ENCODE assay signal across 12 cellular contexts in genomic region chr19:40842997-40843652, GRCh38. TPM values are rescaled to one million over a fixed set of nuclear protein-coding genes. Genes with fewer than 3 reads are reported as not detected.
A peak's percentile ranks its signal among the peaks of the same experiment; 100 is the strongest.
DNase-seq lines count a peak whose midpoint lies in the region; ATAC-seq and TF ChIP-seq lines count a peak whose summit lies in the region.
"Not testable (repeated sequence)": the region's sequence is repeated elsewhere in the genome, so short reads cannot be mapped to it uniquely, and the experiment has no call there.
"Had no signal": no experiment of that assay in that cellular context is flagged by ENCODE, and none has a peak within 500 bp of the region (broad histone marks: within the 10 kb centered on the region; RNA-seq: fewer than 3 reads in every experiment).

No MANE protein-coding gene starts in this region.

- H3K36me3 Mint-ChIP-seq in activated CD4-positive, alpha-beta memory T cell treated with anti-CD3 and anti-CD28 coated beads, Interleukin-2, amount 10 ng/mL, durations not matched to agents 7 days and 5 days (ENCODE audit: low read depth); activated naive CD8-positive, alpha-beta T cell treated with anti-CD3 and anti-CD28 coated beads, Interleukin-2, amount 10 ng/mL, durations not matched to agents 7 days and 5 days; naive thymus-derived CD4-positive, alpha-beta T cell; stimulated activated memory B cell treated with anti-CD40 and anti-IgM and Interleukin-4, amounts not matched to agents 10 μg/mL and 1 μg/mL and 100 μg/mL, for 72 hours: not testable (repeated sequence)

- not testable (repeated sequence) for H3F3A ChIP-seq in DOHH2 (ENCODE audit: control insufficient read depth, insufficient read depth); MM.1S (ENCODE audit: insufficient read depth, low read length)

- H3K27me3 Mint-ChIP-seq in activated CD4-positive, alpha-beta memory T cell treated with anti-CD3 and anti-CD28 coated beads, Interleukin-2, amount 10 ng/mL, durations not matched to agents 7 days and 5 days: peaks cover 29% of the 10 kb centered on the region
- peaks cover 40% of the 10 kb centered on the region for H3K27me3 Mint-ChIP-seq in activated naive CD8-positive, alpha-beta T cell treated with anti-CD3 and anti-CD28 coated beads, Interleukin-2, amount 10 ng/mL, durations not matched to agents 7 days and 5 days
- peaks cover 0 to 54% (median 11%) of the 10 kb centered on the region in 5 donors for H3K27me3 Mint-ChIP-seq in naive thymus-derived CD4-positive, alpha-beta T cell
- H3K27me3 Mint-ChIP-seq in stimulated activated memory B cell treated with anti-CD40 and anti-IgM and Interleukin-4, amounts not matched to agents 10 μg/mL and 1 μg/mL and 100 μg/mL, for 72 hours: peaks cover 26% of the 10 kb centered on the region

- POLR2A ChIA-PET in activated CD4-positive, alpha-beta memory T cell treated with anti-CD3 and anti-CD28 coated beads, Interleukin-2, amount 10 ng/mL, durations not matched to agents 7 days and 5 days (lab: Charles Lee): not testable (repeated sequence)
- POLR2A ChIA-PET in activated naive CD8-positive, alpha-beta T cell treated with anti-CD3 and anti-CD28 coated beads, Interleukin-2, amount 10 ng/mL, durations not matched to agents 7 days and 5 days (lab: Charles Lee): interaction anchor here (0.9 to 1.3 kb wide), 2 partner anchors 11 to 32 kb away, joined by 3 to 6 read pairs; no protein-coding TSS in a partner anchor
- POLR2A ChIA-PET in naive thymus-derived CD4-positive, alpha-beta T cell (lab: Charles Lee): interaction anchor here (1.0 kb wide), 1 partner anchor 16 kb away, joined by 4 read pairs; no protein-coding TSS in a partner anchor

- TF ChIP-seq CTCF in DOHH2 (IDR thresholded peaks at IDR 0.05; ENCODE audit: low read depth, low read length, poor library complexity, severe bottlenecking); MM.1S (IDR thresholded peaks at IDR 0.05; ENCODE audit: low read length): not testable (repeated sequence)

- not testable (repeated sequence) for H3K9ac ChIP-seq in MM.1S (ENCODE audit: low read length)

- not testable (repeated sequence) for H4K20me1 ChIP-seq in DOHH2 (ENCODE audit: control insufficient read depth, insufficient read depth, low read depth, low read length); MM.1S (ENCODE audit: insufficient read depth, low read length)

- H2AFZ ChIP-seq in MM.1S (ENCODE audit: low read length): not testable (repeated sequence)

- ATAC-seq in activated naive CD8-positive, alpha-beta T cell treated with anti-CD3 and anti-CD28 coated beads, Interleukin-2, amount 10 ng/mL, durations not matched to agents 7 days and 5 days (ENCODE audit: low read depth): peak; percentile 31
- ATAC-seq in Right ventricle myocardium superior (ENCODE audit: poor library complexity): peak; percentile 49
- ATAC-seq in naive thymus-derived CD4-positive, alpha-beta T cell: peak; percentile 16
- ATAC-seq in stimulated activated memory B cell treated with anti-CD40 and anti-IgM and Interleukin-4, amounts not matched to agents 10 μg/mL and 1 μg/mL and 100 μg/mL, for 72 hours: not testable (repeated sequence)

- H3K4me2 ChIP-seq in DOHH2 (ENCODE audit: low read length): peak overlapping the region; percentile 52
- H3K4me2 ChIP-seq in MM.1S (ENCODE audit: low read depth, low read length): peak overlapping the region; percentile 49; the same call in 1 of the 2 replicates

- peak overlapping the region; percentile 58 for H3K27ac Mint-ChIP-seq in activated CD4-positive, alpha-beta memory T cell treated with anti-CD3 and anti-CD28 coated beads, Interleukin-2, amount 10 ng/mL, durations not matched to agents 7 days and 5 days
- H3K27ac Mint-ChIP-seq in activated naive CD8-positive, alpha-beta T cell treated with anti-CD3 and anti-CD28 coated beads, Interleukin-2, amount 10 ng/mL, durations not matched to agents 7 days and 5 days: peak overlapping the region; percentile 87
- H3K27ac Mint-ChIP-seq in naive thymus-derived CD4-positive, alpha-beta T cell: peak overlapping the region; percentile 77 to 98 (median 87)
- peak overlapping the region; percentile 31 for H3K27ac Mint-ChIP-seq in stimulated activated memory B cell treated with anti-CD40 and anti-IgM and Interleukin-4, amounts not matched to agents 10 μg/mL and 1 μg/mL and 100 μg/mL, for 72 hours

- DNase-seq in MM.1S; activated CD4-positive, alpha-beta memory T cell treated with anti-CD3 and anti-CD28 coated beads, Interleukin-2, amount 10 ng/mL, durations not matched to agents 7 days and 5 days; activated naive CD8-positive, alpha-beta T cell treated with anti-CD3 and anti-CD28 coated beads, Interleukin-2, amount 10 ng/mL, durations not matched to agents 7 days and 5 days; Right ventricle myocardium superior: not testable (repeated sequence)
- DNase-seq in naive thymus-derived CD4-positive, alpha-beta T cell: peak in 2 of 9 donors; percentile 20 to 22

- peaks cover 27% of the 10 kb centered on the region for H3K4me1 Mint-ChIP-seq in activated CD4-positive, alpha-beta memory T cell treated with anti-CD3 and anti-CD28 coated beads, Interleukin-2, amount 10 ng/mL, durations not matched to agents 7 days and 5 days
- peaks cover 25% of the 10 kb centered on the region for H3K4me1 Mint-ChIP-seq in activated naive CD8-positive, alpha-beta T cell treated with anti-CD3 and anti-CD28 coated beads, Interleukin-2, amount 10 ng/mL, durations not matched to agents 7 days and 5 days
- H3K4me1 Mint-ChIP-seq in naive thymus-derived CD4-positive, alpha-beta T cell: peaks cover 14 to 37% (median 22%) of the 10 kb centered on the region in 7 donors
- H3K4me1 Mint-ChIP-seq in stimulated activated memory B cell treated with anti-CD40 and anti-IgM and Interleukin-4, amounts not matched to agents 10 μg/mL and 1 μg/mL and 100 μg/mL, for 72 hours: not testable (repeated sequence)

- H3K4me3 Mint-ChIP-seq in activated CD4-positive, alpha-beta memory T cell treated with anti-CD3 and anti-CD28 coated beads, Interleukin-2, amount 10 ng/mL, durations not matched to agents 7 days and 5 days: peak overlapping the region; percentile 60
- peak overlapping the region; percentile 62 for H3K4me3 Mint-ChIP-seq in activated naive CD8-positive, alpha-beta T cell treated with anti-CD3 and anti-CD28 coated beads, Interleukin-2, amount 10 ng/mL, durations not matched to agents 7 days and 5 days
- peak overlapping the region; percentile 63 to 87 (median 77) for H3K4me3 Mint-ChIP-seq in naive thymus-derived CD4-positive, alpha-beta T cell
- H3K4me3 Mint-ChIP-seq in stimulated activated memory B cell treated with anti-CD40 and anti-IgM and Interleukin-4, amounts not matched to agents 10 μg/mL and 1 μg/mL and 100 μg/mL, for 72 hours: peak overlapping the region; percentile 75

- H3K9me2 ChIP-seq in DOHH2 (replicated peaks; ENCODE audit: control insufficient read depth, low read length); MM.1S (replicated peaks; ENCODE audit: insufficient read depth, low read length): not testable (repeated sequence)

- H3K9me3 Mint-ChIP-seq in activated CD4-positive, alpha-beta memory T cell treated with anti-CD3 and anti-CD28 coated beads, Interleukin-2, amount 10 ng/mL, durations not matched to agents 7 days and 5 days; activated naive CD8-positive, alpha-beta T cell treated with anti-CD3 and anti-CD28 coated beads, Interleukin-2, amount 10 ng/mL, durations not matched to agents 7 days and 5 days; naive thymus-derived CD4-positive, alpha-beta T cell; stimulated activated memory B cell treated with anti-CD40 and anti-IgM and Interleukin-4, amounts not matched to agents 10 μg/mL and 1 μg/mL and 100 μg/mL, for 72 hours: not testable (repeated sequence)

- not testable (repeated sequence) for H3K9me3 ChIP-seq in DOHH2 (ENCODE audit: control insufficient read depth, insufficient read depth, low read length); MM.1S (replicated peaks; ENCODE audit: insufficient read depth, low read length); naive thymus-derived CD4-positive, alpha-beta T cell (ENCODE audit: control insufficient read depth in 2 of 3, low read length in 3 of 3)

- H3K4me3 ChIP-seq in DOHH2 (ENCODE audit: low read length) (peak overlapping the region; percentile 52), MM.1S (ENCODE audit: low read length) (peak overlapping the region; percentile 34; the same call in 1 of the 2 replicates)
- peak overlapping the region; percentile 47 for H3K4me3 ChIP-seq in naive thymus-derived CD4-positive, alpha-beta T cell (ENCODE audit: low read length)

- CTCF ChIA-PET in activated CD4-positive, alpha-beta memory T cell treated with anti-CD3 and anti-CD28 coated beads, Interleukin-2, amount 10 ng/mL, durations not matched to agents 7 days and 5 days (lab: Charles Lee); naive thymus-derived CD4-positive, alpha-beta T cell (lab: Charles Lee): not testable (repeated sequence)

- not testable (repeated sequence) for H3K27ac ChIP-seq in DOHH2 (ENCODE audit: low read depth, low read length); MM.1S (ENCODE audit: low read length)
- peak overlapping the region; percentile 34 for H3K27ac ChIP-seq in naive thymus-derived CD4-positive, alpha-beta T cell (ENCODE audit: low read depth, low read length)

- intact Hi-C loops in Right ventricle myocardium superior (cut with DNase I); naive thymus-derived CD4-positive, alpha-beta T cell (cut with micrococcal nuclease): not testable (repeated sequence)

- H3K79me2 ChIP-seq in DOHH2 (ENCODE audit: control insufficient read depth, low read length); MM.1S (ENCODE audit: low read length): not testable (repeated sequence)

- not testable (repeated sequence) for H3K36me3 ChIP-seq in DOHH2 (ENCODE audit: control insufficient read depth, low read length); MM.1S (replicated peaks; ENCODE audit: insufficient read depth, low read length); naive thymus-derived CD4-positive, alpha-beta T cell (ENCODE audit: control insufficient read depth in 2 of 3, insufficient read depth in 3 of 3, low read length in 3 of 3)

- not testable (repeated sequence) for H3K27me3 ChIP-seq in DOHH2 (ENCODE audit: control insufficient read depth, low read length); naive thymus-derived CD4-positive, alpha-beta T cell (ENCODE audit: control insufficient read depth in 2 of 2, insufficient read depth in 2 of 2, low read length in 2 of 2)
- H3K27me3 ChIP-seq in MM.1S (replicated peaks; ENCODE audit: insufficient read depth, low read length): peaks cover 26% of the 10 kb centered on the region

- H3K4me1 ChIP-seq in DOHH2 (ENCODE audit: control insufficient read depth, low read length); MM.1S (ENCODE audit: low read length); naive thymus-derived CD4-positive, alpha-beta T cell (ENCODE audit: control insufficient read depth in 2 of 2, insufficient read depth in 2 of 2, low read length in 2 of 2): not testable (repeated sequence)

RNA-seq across cellular contexts. Expression of gene CYP2A6, which starts 7.1 kb away (rescaled TPM):
- total RNA-seq in activated CD4-positive, alpha-beta memory T cell treated with anti-CD3 and anti-CD28 coated beads, Interleukin-2, amount 10 ng/mL, durations not matched to agents 7 days and 5 days: not detected
- under 1 TPM; 0.28 to 0.55 TPM for total RNA-seq in activated naive CD8-positive, alpha-beta T cell treated with anti-CD3 and anti-CD28 coated beads, Interleukin-2, amount 10 ng/mL, durations not matched to agents 7 days and 5 days
- total RNA-seq in Right ventricle myocardium superior: 0.27 TPM
- total RNA-seq in naive thymus-derived CD4-positive, alpha-beta T cell: under 1 TPM in 3 of 5 experiments, not detected in 2; 0.19 to 0.43 (median 0.27) TPM
- not detected for polyA plus RNA-seq in naive thymus-derived CD4-positive, alpha-beta T cell
- total RNA-seq: glomerular endothelial cell, H7, MCF 10A, ureter had no signal
- polyA plus RNA-seq: AG04450 had no signal

RNA-seq across cellular contexts. Expression of gene CYP2A7, which starts 38.9 kb away (rescaled TPM):
- not detected for total RNA-seq in activated CD4-positive, alpha-beta memory T cell treated with anti-CD3 and anti-CD28 coated beads, Interleukin-2, amount 10 ng/mL, durations not matched to agents 7 days and 5 days
- not detected for total RNA-seq in activated naive CD8-positive, alpha-beta T cell treated with anti-CD3 and anti-CD28 coated beads, Interleukin-2, amount 10 ng/mL, durations not matched to agents 7 days and 5 days
- not detected for total RNA-seq in Right ventricle myocardium superior
- not detected for total RNA-seq in naive thymus-derived CD4-positive, alpha-beta T cell
- polyA plus RNA-seq in naive thymus-derived CD4-positive, alpha-beta T cell: not detected
- total RNA-seq: glomerular endothelial cell, H7, MCF 10A, ureter had no signal
- polyA plus RNA-seq: AG04450 had no signal

RNA-seq across cellular contexts. Expression of gene EGLN2, which starts 44.1 kb away (rescaled TPM):
- total RNA-seq in activated CD4-positive, alpha-beta memory T cell treated with anti-CD3 and anti-CD28 coated beads, Interleukin-2, amount 10 ng/mL, durations not matched to agents 7 days and 5 days: 100 to 1,000 TPM; 127 to 128 TPM
- 100 to 1,000 TPM; 158 to 159 TPM for total RNA-seq in activated naive CD8-positive, alpha-beta T cell treated with anti-CD3 and anti-CD28 coated beads, Interleukin-2, amount 10 ng/mL, durations not matched to agents 7 days and 5 days
- total RNA-seq in Right ventricle myocardium superior: 65.4 TPM
- 100 to 1,000 TPM; 122 to 239 (median 157) TPM for total RNA-seq in naive thymus-derived CD4-positive, alpha-beta T cell
- polyA plus RNA-seq in naive thymus-derived CD4-positive, alpha-beta T cell: 100 to 1,000 TPM; 154 to 254 TPM

Comparison
In these comparisons a context has a peak if more than half of its experiments do, and no peak if none do; other contexts are left out.
1. H3K27ac Mint-ChIP-seq: peak in every context shown above with its lines; median percentile 87 in activated naive CD8-positive, alpha-beta T cell treated with anti-CD3 and anti-CD28 coated beads, Interleukin-2, amount 10 ng/mL, durations not matched to agents 7 days and 5 days; 87 in naive thymus-derived CD4-positive, alpha-beta T cell; 58 in activated CD4-positive, alpha-beta memory T cell treated with anti-CD3 and anti-CD28 coated beads, Interleukin-2, amount 10 ng/mL, durations not matched to agents 7 days and 5 days; 31 in stimulated activated memory B cell treated with anti-CD40 and anti-IgM and Interleukin-4, amounts not matched to agents 10 μg/mL and 1 μg/mL and 100 μg/mL, for 72 hours.